Comparison of ENCODE assay signal across 1 cellular context in the genomic region with DNA sequence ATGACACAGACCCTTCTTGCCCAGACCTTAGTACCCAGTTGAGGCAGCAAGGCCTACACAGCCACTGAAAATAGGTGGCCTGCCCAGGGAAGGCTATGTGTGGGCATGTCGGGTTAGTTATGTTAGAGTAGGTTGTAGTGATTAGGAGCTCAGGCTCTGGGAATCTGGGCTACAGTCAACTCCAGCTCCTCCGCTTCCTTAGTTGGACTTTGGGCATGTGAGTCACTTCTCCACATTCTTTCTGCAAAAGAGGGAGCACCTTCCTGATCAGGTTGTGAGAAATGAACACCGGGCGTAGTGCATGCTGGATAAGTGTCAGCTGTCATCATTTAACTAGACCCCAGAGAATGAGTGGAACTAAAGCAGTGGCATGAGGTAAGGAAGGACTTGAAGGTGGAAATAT.
TF ChIP-seq lines count a peak whose summit lies in the region.

No MANE protein-coding gene starts in this region.

TF ChIP-seq in HepG2, 621 proteins besides CTCF, POLR2A, EP300 and RAD21 (continued from another document):
- peak; percentile 55; the same call in 1 of the 2 replicates for TF ChIP-seq RXRB (CRISPR knock-in tag; IDR thresholded peaks at IDR 0.05; ENCODE audit: borderline replicate concordance)
- no peak; the same call in 1 of the 2 replicates for TF ChIP-seq KDM3A (CRISPR knock-in tag; IDR thresholded peaks at IDR 0.05; ENCODE audit: low read depth)
- peak; percentile 79; the same call in 1 of the 2 replicates for TF ChIP-seq SIN3A (IDR thresholded peaks at IDR 0.05; ENCODE audit: borderline replicate concordance, low read depth, low read length)
- peak; percentile 12; the same call in 1 of the 2 replicates for TF ChIP-seq KMT2A (CRISPR knock-in tag; IDR thresholded peaks at IDR 0.05)
- TF ChIP-seq ZNF17 (CRISPR knock-in tag; IDR thresholded peaks at IDR 0.05) = no peak
- TF ChIP-seq ETV5 (CRISPR knock-in tag; IDR thresholded peaks at IDR 0.05; ENCODE audit: borderline replicate concordance) = peak; percentile 54; the same call in 1 of the 2 replicates
- peak; percentile 59; the same call in 1 of the 2 replicates for TF ChIP-seq ZNF614 (CRISPR knock-in tag; IDR thresholded peaks at IDR 0.05; ENCODE audit: borderline replicate concordance)
- TF ChIP-seq U2AF2 (IDR thresholded peaks at IDR 0.05; ENCODE audit: low read depth, low read length) = no peak
